In the genomic region with DNA sequence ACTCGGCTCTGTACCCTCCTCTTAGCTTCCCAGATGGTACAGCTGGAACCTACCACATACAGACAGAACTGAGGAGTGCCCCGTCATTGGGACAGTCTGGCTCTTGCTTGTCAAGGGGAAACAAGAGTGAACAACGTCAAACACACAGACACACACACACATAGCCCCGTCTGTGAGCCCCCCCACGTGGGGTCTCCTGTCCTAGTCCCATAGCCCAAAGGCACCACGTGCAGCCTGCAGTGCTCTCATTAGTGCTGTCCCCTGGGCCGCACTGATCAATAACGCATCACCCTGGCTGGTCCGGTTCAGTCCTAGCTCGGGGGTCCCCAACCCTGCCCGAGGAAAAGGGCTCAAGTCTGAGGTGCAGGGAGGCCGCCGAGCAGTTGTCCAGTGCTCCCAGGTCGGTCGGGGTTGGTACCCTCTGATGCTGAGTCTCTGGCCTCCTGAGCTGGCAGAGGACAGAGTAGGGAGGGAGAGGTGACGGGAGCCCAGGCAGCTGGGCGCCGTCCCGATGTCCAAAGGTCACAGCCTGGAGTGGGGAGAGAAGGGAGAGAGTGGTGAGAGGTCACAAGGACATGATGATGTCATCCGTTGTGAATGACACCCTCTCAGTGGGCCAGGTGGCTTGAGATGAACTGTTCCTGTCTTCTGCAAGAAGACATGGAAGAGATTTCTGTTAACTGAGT, we compare ENCODE assay signal across 11 cellular contexts.
"Had no signal": no experiment of that assay in that cellular context is flagged by ENCODE, and none has a peak within 500 bp of the region (broad histone marks: within the 10 kb centered on the region; RNA-seq: fewer than 3 reads in every experiment).

No MANE protein-coding gene starts in this region.

- H3K27ac Mint-ChIP-seq: activated naive CD4-positive, alpha-beta T cell treated with anti-CD3 and anti-CD28 coated beads, Interleukin-2, amount 50 U/mL, for 72 hours; endodermal cell; nephron progenitor cell had no signal

- H3K4me3 Mint-ChIP-seq: activated T-cell treated with anti-CD3 and anti-CD28 coated beads, Interleukin-2, amount 50 U/mL, for 4 hours; endodermal cell; nephron progenitor cell had no signal

- H3K9me3 ChIP-seq: ovary had no signal

- H3K4me1 ChIP-seq: breast epithelium, tibial artery had no signal

- H3K4me3 ChIP-seq: breast epithelium, ovary, skin epidermis, tibial artery had no signal

- ATAC-seq: activated naive CD4-positive, alpha-beta T cell treated with anti-CD3 and anti-CD28 coated beads, Interleukin-2, amount 50 U/mL, for 72 hours; activated T-cell treated with anti-CD3 and anti-CD28 coated beads, Interleukin-2, amount 50 U/mL, for 4 hours had no signal

- H3K4me1 Mint-ChIP-seq: endodermal cell had no signal

- H3K36me3 ChIP-seq: breast epithelium, ovary, tibial artery had no signal

- H3K27me3 ChIP-seq: breast epithelium, ovary had no signal

- H3K27ac ChIP-seq: breast epithelium, ovary, skin epidermis, tibial artery had no signal

- DNase-seq: activated effector memory CD4-positive, alpha-beta T cell treated with anti-CD3 and anti-CD28 coated beads, Interleukin-2, amount 50 U/mL, for 16 hours; activated T-cell treated with anti-CD3 and anti-CD28 coated beads, Interleukin-2, amount 50 U/mL, for 4 hours; amniotic stem cell; endodermal cell; nephron progenitor cell; ovary; retina; tibial artery had no signal
